ENCODE assay signal across 11 cellular contexts in genomic region chr4:106314960-106315359, GRCh38. TPM values are rescaled to one million over a fixed set of nuclear protein-coding genes. Genes with fewer than 3 reads are reported as not detected.
DNase-seq lines count a peak whose midpoint lies in the region; ATAC-seq and TF ChIP-seq lines count a peak whose summit lies in the region.
"Had no signal": no experiment of that assay in that cellular context is flagged by ENCODE, and none has a peak within 500 bp of the region (broad histone marks: within the 10 kb centered on the region; RNA-seq: fewer than 3 reads in every experiment).

No MANE protein-coding gene starts in this region.

- peaks cover 33% of the 10 kb centered on the region for H3K4me1 Mint-ChIP-seq in activated naive CD8-positive, alpha-beta T cell treated with anti-CD3 and anti-CD28 coated beads for 36 hours

- no peaks in the 10 kb centered on the region for H4K20me1 ChIP-seq in SU-DHL-6 (ENCODE audit: low read depth, low read length)

- H3K4me3 ChIP-seq in HFF-Myc (replicated peaks; ENCODE audit: low read depth, low read length), result peak overlapping the region; percentile 63
- H3K4me3 ChIP-seq in SU-DHL-6 (ENCODE audit: insufficient read depth, low read length, poor library complexity, severe bottlenecking), result peak overlapping the region; percentile 77
- peak overlapping the region; percentile 85 for H3K4me3 ChIP-seq in iPS-18a (ENCODE audit: low read length)
- H3K4me3 ChIP-seq in stomach smooth muscle (ENCODE audit: low read length in 2 of 2), result peak overlapping the region; percentile 97 to 98

- no peak overlapping the region for H3K27ac Mint-ChIP-seq in activated naive CD8-positive, alpha-beta T cell treated with anti-CD3 and anti-CD28 coated beads for 36 hours

- H3K9me3 ChIP-seq in SU-DHL-6 (ENCODE audit: insufficient read depth, low read length), result no peaks in the 10 kb centered on the region
- H3K9me3 ChIP-seq in iPS-18a (ENCODE audit: control insufficient read depth, low read depth, low read length), result no peaks in the 10 kb centered on the region
- H3K9me3 ChIP-seq in stomach smooth muscle (ENCODE audit: control insufficient read depth in 2 of 2, low read length in 2 of 2), result no peaks in the 10 kb centered on the region

- no peaks in the 10 kb centered on the region for H3F3A ChIP-seq in SU-DHL-6 (ENCODE audit: insufficient read depth)

- no peak overlapping the region for H2AFZ ChIP-seq in SU-DHL-6 (ENCODE audit: low read depth, low read length, severe bottlenecking)

- H3K9me2 ChIP-seq in SU-DHL-6 (replicated peaks; ENCODE audit: insufficient read depth, low read length), result no peaks in the 10 kb centered on the region

- no peaks in the 10 kb centered on the region for H3K36me3 ChIP-seq in SU-DHL-6 (ENCODE audit: low read length)
- H3K36me3 ChIP-seq in iPS-18a (ENCODE audit: control insufficient read depth, low read depth, low read length), result no peaks in the 10 kb centered on the region
- H3K36me3 ChIP-seq in stomach smooth muscle (ENCODE audit: control insufficient read depth in 2 of 2, insufficient read depth in 2 of 2, low read length in 2 of 2), result no peaks in the 10 kb centered on the region

- TF ChIP-seq CTCF in HFF-Myc (IDR thresholded peaks at IDR 0.05; ENCODE audit: low read depth, low read length, missing control alignments) (no peak), SU-DHL-6 (IDR thresholded peaks at IDR 0.05; ENCODE audit: insufficient read depth, low read length, poor library complexity, severe bottlenecking) (no peak)

- no peaks in the 10 kb centered on the region for H3K9me3 Mint-ChIP-seq in activated naive CD8-positive, alpha-beta T cell treated with anti-CD3 and anti-CD28 coated beads for 36 hours
- H3K9me3 Mint-ChIP-seq: activated naive CD4-positive, alpha-beta T cell treated with anti-CD3 and anti-CD28 coated beads for 36 hours had no signal

- H3K9ac ChIP-seq in SU-DHL-6 (ENCODE audit: low read length) (peak overlapping the region; percentile 83), iPS-18a (ENCODE audit: low read length) (peak overlapping the region; percentile 98), stomach smooth muscle (ENCODE audit: low read length in 2 of 2) (peak overlapping the region in 1 of 2 donors; percentile 99)

- peaks cover 9% of the 10 kb centered on the region for H3K4me1 ChIP-seq in iPS-18a (ENCODE audit: control insufficient read depth, low read depth, low read length)
- peaks cover 5% of the 10 kb centered on the region for H3K4me1 ChIP-seq in stomach smooth muscle (ENCODE audit: control insufficient read depth, insufficient read depth, low read length)

- H3K27me3 Mint-ChIP-seq in activated naive CD8-positive, alpha-beta T cell treated with anti-CD3 and anti-CD28 coated beads for 36 hours, result no peaks in the 10 kb centered on the region

- DNase-seq in HFF-Myc (ENCODE audit: extremely low read depth, low read depth), result no peak
- no peak for DNase-seq in caudate nucleus (lab: John Stamatoyannopoulos, UW)
- no peak for DNase-seq in activated naive CD8-positive, alpha-beta T cell treated with anti-CD3 and anti-CD28 coated beads for 36 hours
- DNase-seq: SHP77 had no signal

- 0 out of 2 replicates have a peak overlapping the region, but pooled peaks have one; percentile 79 for H3K27ac ChIP-seq in SU-DHL-6 (ENCODE audit: low read depth, low read length)
- no peak overlapping the region for H3K27ac ChIP-seq in iPS-18a (ENCODE audit: low read length)
- no peak overlapping the region for H3K27ac ChIP-seq in stomach smooth muscle (ENCODE audit: low read length)
- no peak overlapping the region for H3K27ac ChIP-seq in caudate nucleus (ENCODE audit: low read depth, low read length)

- peak overlapping the region; percentile 89 for H3K4me2 ChIP-seq in SU-DHL-6 (ENCODE audit: low read depth, low read length, poor library complexity, severe bottlenecking)

- no peak overlapping the region for H3K4me3 Mint-ChIP-seq in activated naive CD8-positive, alpha-beta T cell treated with anti-CD3 and anti-CD28 coated beads for 36 hours

- no peak for ATAC-seq in HG02678 (IDR thresholded peaks at IDR 0.05; ENCODE audit: unreplicated experiment)
- ATAC-seq in HG03025 (IDR thresholded peaks at IDR 0.05; ENCODE audit: low FRiP score, unreplicated experiment), result no peak

- H3K36me3 Mint-ChIP-seq in activated naive CD8-positive, alpha-beta T cell treated with anti-CD3 and anti-CD28 coated beads for 36 hours, result peaks cover 18% of the 10 kb centered on the region

- peaks cover 49% of the 10 kb centered on the region for H3K79me2 ChIP-seq in SU-DHL-6 (ENCODE audit: insufficient read depth, low read length)

- H3K27me3 ChIP-seq in SU-DHL-6 (ENCODE audit: low read length) (no peaks in the 10 kb centered on the region), iPS-18a (ENCODE audit: control insufficient read depth, insufficient read depth, low read length) (no peaks in the 10 kb centered on the region), stomach smooth muscle (ENCODE audit: control insufficient read depth in 1 of 2, insufficient read depth in 2 of 2, low read length in 2 of 2) (no peaks in the 10 kb centered on the region)

RNA-seq across cellular contexts. Expression of gene TBCK, which starts 1.0 kb away (rescaled TPM):
- total RNA-seq in activated naive CD8-positive, alpha-beta T cell treated with anti-CD3 and anti-CD28 coated beads for 36 hours, result 10 to 100 TPM; 21.2 to 21.5 TPM

RNA-seq across cellular contexts. Expression of gene AIMP1, which starts 1.4 kb away (rescaled TPM):
- 10 to 100 TPM; 77.5 to 84.4 TPM for total RNA-seq in activated naive CD8-positive, alpha-beta T cell treated with anti-CD3 and anti-CD28 coated beads for 36 hours

RNA-seq across cellular contexts. Expression of gene GIMD1, which starts 53.6 kb away (rescaled TPM):
- not detected for total RNA-seq in activated naive CD8-positive, alpha-beta T cell treated with anti-CD3 and anti-CD28 coated beads for 36 hours
- total RNA-seq: activated naive CD4-positive, alpha-beta T cell treated with anti-CD3 and anti-CD28 coated beads for 36 hours; myocyte had no signal
